ENCODE assay signal across 19 cellular contexts in the genomic region with DNA sequence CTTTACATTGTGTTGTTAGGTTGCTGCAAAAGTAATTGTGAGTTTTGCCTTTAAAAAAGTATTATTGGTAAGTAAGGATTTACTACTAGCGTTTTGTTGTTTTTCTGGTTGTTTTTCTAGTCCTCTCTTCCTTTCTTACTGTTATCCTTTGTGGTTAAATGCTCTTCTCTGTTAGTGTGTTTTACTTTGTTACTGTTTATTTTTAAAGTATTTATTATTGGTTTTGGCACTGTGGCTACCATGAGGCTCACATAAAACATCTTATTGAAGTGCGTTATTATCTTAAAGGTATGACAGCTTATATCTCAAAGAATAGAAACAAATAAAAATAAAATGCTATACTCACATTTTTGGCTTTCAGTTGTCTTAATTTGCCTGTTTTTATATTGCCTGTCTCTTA.
"Had no signal": no experiment of that assay in that cellular context is flagged by ENCODE, and none has a peak within 500 bp of the region (broad histone marks: within the 10 kb centered on the region; RNA-seq: fewer than 3 reads in every experiment).

No MANE protein-coding gene starts in this region.

- H3K4me3 ChIP-seq: body of pancreas, lower lobe of right lung, ovary, psoas muscle, right atrium auricular region, thoracic aorta, upper lobe of left lung had no signal

- H3K4me3 Mint-ChIP-seq: activated CD4-positive, alpha-beta T cell treated with anti-CD3 and anti-CD28 coated beads, Interleukin-2, amount 10 ng/mL, durations not matched to agents 7 days and 5 days; activated naive CD8-positive, alpha-beta T cell treated with anti-CD3 and anti-CD28 coated beads, Interleukin-2, amount 50 U/mL, for 24 hours; activated T-cell treated with anti-CD3 and anti-CD28 coated beads, Interleukin-2, amount 50 U/mL, for 24 hours; activated T-helper 17 cell treated with anti-CD3 and anti-CD28 coated beads, Interleukin-2, amount 50 U/mL, for 72 hours; natural killer cell; T-helper 1 cell treated with Interleukin-12 subunit alpha and Interleukin-12 subunit beta and Interleukin-4 antibody, amounts not matched to agents 30 μg/mL and 1 μg/mL, for 36 hours had no signal

- H3K36me3 Mint-ChIP-seq: natural killer cell had no signal

- H3K36me3 ChIP-seq: lower lobe of right lung, ovary, right atrium auricular region, thoracic aorta, upper lobe of left lung had no signal

- DNase-seq: activated CD4-positive, alpha-beta T cell treated with anti-CD3 and anti-CD28 coated beads, Interleukin-2, amount 10 ng/mL, durations not matched to agents 7 days and 5 days; activated naive CD4-positive, alpha-beta T cell treated with Interleukin-2 at 50 U/mL for 16 hours; activated naive CD8-positive, alpha-beta T cell treated with anti-CD3 and anti-CD28 coated beads, Interleukin-2, amount 50 U/mL, for 24 hours; activated T-cell treated with anti-CD3 and anti-CD28 coated beads, Interleukin-2, amount 50 U/mL, for 24 hours; body of pancreas; kidney; lower lobe of right lung; natural killer cell; ovary; psoas muscle; stimulated activated CD4-positive, alpha-beta T cell treated with anti-CD3 and anti-CD28 coated beads, Interleukin-4, amount 100 ng/mL, for 24 hours; stimulated activated naive CD4-positive, alpha-beta T cell treated with Interleukin-2 at 50 U/mL for 16 hours; T1000; upper lobe of left lung had no signal

- H3K27ac Mint-ChIP-seq: activated CD4-positive, alpha-beta T cell treated with anti-CD3 and anti-CD28 coated beads, Interleukin-2, amount 10 ng/mL, durations not matched to agents 7 days and 5 days; activated naive CD8-positive, alpha-beta T cell treated with anti-CD3 and anti-CD28 coated beads, Interleukin-2, amount 50 U/mL, for 24 hours; activated T-cell treated with anti-CD3 and anti-CD28 coated beads, Interleukin-2, amount 50 U/mL, for 24 hours; activated T-helper 17 cell treated with anti-CD3 and anti-CD28 coated beads, Interleukin-2, amount 50 U/mL, for 72 hours; natural killer cell; T-helper 1 cell treated with Interleukin-12 subunit alpha and Interleukin-12 subunit beta and Interleukin-4 antibody, amounts not matched to agents 30 μg/mL and 1 μg/mL, for 36 hours had no signal

- ATAC-seq: activated CD4-positive, CD25-positive, alpha-beta regulatory T cell treated with anti-CD3 and anti-CD28 coated beads, Interleukin-2, amount 50 U/mL, for 24 hours; activated naive CD8-positive, alpha-beta T cell treated with anti-CD3 and anti-CD28 coated beads, Interleukin-2, amount 50 U/mL, for 24 hours; activated T-helper 17 cell treated with anti-CD3 and anti-CD28 coated beads, Interleukin-2, amount 50 U/mL, for 72 hours; body of pancreas; lower lobe of right lung; natural killer cell; psoas muscle had no signal

- H3K27me3 Mint-ChIP-seq: activated CD4-positive, alpha-beta T cell treated with anti-CD3 and anti-CD28 coated beads, Interleukin-2, amount 10 ng/mL, durations not matched to agents 7 days and 5 days; activated naive CD8-positive, alpha-beta T cell treated with anti-CD3 and anti-CD28 coated beads, Interleukin-2, amount 50 U/mL, for 24 hours; activated T-cell treated with anti-CD3 and anti-CD28 coated beads, Interleukin-2, amount 50 U/mL, for 24 hours; activated T-helper 17 cell treated with anti-CD3 and anti-CD28 coated beads, Interleukin-2, amount 50 U/mL, for 72 hours had no signal

- FAIRE-seq: kidney had no signal

- H3K9me3 ChIP-seq: body of pancreas, ovary, psoas muscle, thoracic aorta had no signal

- H3K27ac ChIP-seq: lower lobe of right lung, ovary, psoas muscle, right atrium auricular region, thoracic aorta, upper lobe of left lung had no signal

- H3K9me3 Mint-ChIP-seq: natural killer cell had no signal
